Comparison of ENCODE assay signal across 21 cellular contexts in genomic region chr4:42122237-42122636, GRCh38. TPM values are rescaled to one million over a fixed set of nuclear protein-coding genes. Genes with fewer than 3 reads are reported as not detected.
A peak's percentile ranks its signal among the peaks of the same experiment; 100 is the strongest.
DNase-seq lines count a peak whose midpoint lies in the region; ATAC-seq lines count a peak whose summit lies in the region.
"Had no signal": no experiment of that assay in that cellular context is flagged by ENCODE, and none has a peak within 500 bp of the region (broad histone marks: within the 10 kb centered on the region; RNA-seq: fewer than 3 reads in every experiment).

No MANE protein-coding gene starts in this region.

- peak; percentile 10 for DNase-seq in NCI-H510A treated with DMSO at 0.1 percent for 48 hours (lab: John Stamatoyannopoulos, UW)
- DNase-seq in NCI-H510A (lab: John Stamatoyannopoulos, UW), result no peak
- DNase-seq in COLO668 (lab: John Stamatoyannopoulos, UW; ENCODE audit: unreplicated experiment), result peak; percentile 19
- peak; percentile 18 for DNase-seq in NCI-H2029 treated with DMSO at 0.1 percent for 48 hours (lab: John Stamatoyannopoulos, UW)
- DNase-seq in left colon, result no peak
- no peak for DNase-seq in dermis blood vessel endothelial cell
- DNase-seq in DMS114 treated with DMSO at 0.1 percent for 48 hours (lab: John Stamatoyannopoulos, UW; ENCODE audit: unreplicated experiment), result no peak
- DNase-seq: 8988T; ACHN; AML-193; BE2C; Calu3; CD4-positive, alpha-beta T cell; CD8-positive, alpha-beta memory T cell; COR-L47; DMS153; DMS79 treated with DMSO at 0.1 percent for 48 hours; GF-D8; GOT3; HFFc6 had no signal

- intact Hi-C loops in left colon (cut with DNase I, micrococcal nuclease), result no loop called here

- ATAC-seq in left colon, result peak; percentile 66
- ATAC-seq: A549 had no signal

RNA-seq across cellular contexts. Expression of gene BEND4, which starts 30.2 kb away (rescaled TPM):
- total RNA-seq in left colon, result under 1 TPM; 0.22 to 0.40 TPM
- 0.17 and 0.23 TPM in 2 replicates for total RNA-seq in dermis blood vessel endothelial cell
- total RNA-seq: Calu3, HFFc6 had no signal

Comparison
In these comparisons a context has a peak if more than half of its experiments do, and no peak if none do; other contexts are left out.
1. DNase-seq: peak in NCI-H510A treated with DMSO at 0.1 percent for 48 hours (single experiment), COLO668 (single experiment) and NCI-H2029 treated with DMSO at 0.1 percent for 48 hours (single experiment); none in NCI-H510A (single experiment), left colon (0 of 2), dermis blood vessel endothelial cell (single experiment) and DMS114 treated with DMSO at 0.1 percent for 48 hours (single experiment).